8 cellular contexts compared by ENCODE assay signal in genomic region chr12:121240484-121241202, GRCh38. TPM values are rescaled to one million over a fixed set of nuclear protein-coding genes. Genes with fewer than 3 reads are reported as not detected.
DNase-seq lines count a peak whose midpoint lies in the region; ATAC-seq, FAIRE-seq and TF ChIP-seq lines count a peak whose summit lies in the region.

No MANE protein-coding gene starts in this region.

- peak overlapping the region; percentile 76 for H3K27ac Mint-ChIP-seq in activated CD4-positive, alpha-beta T cell treated with anti-CD3 and anti-CD28 coated beads, Interleukin-2, amount 10 ng/mL, durations not matched to agents 24 days and 14 days
- H3K27ac Mint-ChIP-seq in naive thymus-derived CD8-positive, alpha-beta T cell = peak overlapping the region; percentile 99 to 100 (median 100)
- H3K27ac Mint-ChIP-seq in stimulated activated memory B cell treated with anti-CD40 and anti-IgM and Interleukin-4, amounts not matched to agents 10 μg/mL and 1 μg/mL and 100 μg/mL, for 72 hours = peak overlapping the region; percentile 84
- no peak overlapping the region for H3K27ac Mint-ChIP-seq in glutamatergic neuron (ENCODE audit: unreplicated experiment)

- peak; percentile 90 to 92 for ATAC-seq in naive thymus-derived CD8-positive, alpha-beta T cell
- ATAC-seq in stimulated activated memory B cell treated with anti-CD40 and anti-IgM and Interleukin-4, amounts not matched to agents 10 μg/mL and 1 μg/mL and 100 μg/mL, for 72 hours = peak; percentile 79

- TF ChIP-seq CTCF in GM10248 (IDR thresholded peaks at IDR 0.05; ENCODE audit: control extremely low read depth, extremely low read depth, low read depth, missing control alignments) (no peak), WERI-Rb-1 (IDR thresholded peaks at IDR 0.05; ENCODE audit: low read depth, low read length) (no peak), glutamatergic neuron (IDR thresholded peaks at IDR 0.05; ENCODE audit: partially characterized antibody, unreplicated experiment) (no peak)

- POLR2A ChIA-PET in GM10248 (lab: Yijun Ruan, JAX) = interaction anchor here (1.6 kb wide), 1 partner anchor 9 kb away, joined by 4 read pairs; no protein-coding TSS in a partner anchor
- POLR2A ChIA-PET in naive thymus-derived CD8-positive, alpha-beta T cell (lab: Charles Lee) = interaction anchor here (0.6 to 4.2 kb wide), 12 partner anchors 8 to 561 kb away, joined by 3 to 47 read pairs (median 4); partner anchors contain the start of genes CAMKK2, P2RX4 and RNF34

- H3K9me3 Mint-ChIP-seq in activated CD4-positive, alpha-beta T cell treated with anti-CD3 and anti-CD28 coated beads, Interleukin-2, amount 10 ng/mL, durations not matched to agents 24 days and 14 days = no peaks in the 10 kb centered on the region
- H3K9me3 Mint-ChIP-seq in naive thymus-derived CD8-positive, alpha-beta T cell = no peaks in the 10 kb centered on the region
- no peaks in the 10 kb centered on the region for H3K9me3 Mint-ChIP-seq in stimulated activated memory B cell treated with anti-CD40 and anti-IgM and Interleukin-4, amounts not matched to agents 10 μg/mL and 1 μg/mL and 100 μg/mL, for 72 hours
- H3K9me3 Mint-ChIP-seq in glutamatergic neuron (ENCODE audit: unreplicated experiment) = peaks cover 2% of the 10 kb centered on the region

- CTCF ChIA-PET in GM10248 (lab: Yijun Ruan, JAX) = interaction anchor here (0.7 to 4.6 kb wide), 5 partner anchors 11 to 29 kb away, joined by 3 to 40 read pairs (median 5); no protein-coding TSS in a partner anchor

- no peaks in the 10 kb centered on the region for H3K9me3 ChIP-seq in duodenal mucosa (ENCODE audit: control insufficient read depth in 1 of 2, low read length in 2 of 2)
- H3K9me3 ChIP-seq in WERI-Rb-1 (ENCODE audit: severe bottlenecking) = no peaks in the 10 kb centered on the region

- H3K27ac ChIP-seq in duodenal mucosa (ENCODE audit: low read depth, low read length) (peak overlapping the region; percentile 26), WERI-Rb-1 (no peak overlapping the region)

- FAIRE-seq in urothelium cell line (lab: Jason Lieb, UNC) = no peak

- intact Hi-C loops in activated CD4-positive, alpha-beta T cell treated with anti-CD3 and anti-CD28 coated beads, Interleukin-2, amount 10 ng/mL, durations not matched to agents 24 days and 14 days (cut with micrococcal nuclease) = no loop called here

- peak; percentile 61 for DNase-seq in GM10248 (ENCODE audit: extremely low spot score)
- peak; percentile 95 for DNase-seq in activated CD4-positive, alpha-beta T cell treated with anti-CD3 and anti-CD28 coated beads, Interleukin-2, amount 10 ng/mL, durations not matched to agents 24 days and 14 days
- peak; percentile 84 to 99 (median 98) for DNase-seq in naive thymus-derived CD8-positive, alpha-beta T cell
- DNase-seq in WERI-Rb-1 = no peak
- no peak for DNase-seq in urothelium cell line (ENCODE audit: low spot score)
- DNase-seq in glutamatergic neuron = no peak

- peak overlapping the region; percentile 67 for H3K4me3 Mint-ChIP-seq in activated CD4-positive, alpha-beta T cell treated with anti-CD3 and anti-CD28 coated beads, Interleukin-2, amount 10 ng/mL, durations not matched to agents 24 days and 14 days
- peak overlapping the region; percentile 79 to 91 (median 87) for H3K4me3 Mint-ChIP-seq in naive thymus-derived CD8-positive, alpha-beta T cell
- peak overlapping the region; percentile 60 for H3K4me3 Mint-ChIP-seq in stimulated activated memory B cell treated with anti-CD40 and anti-IgM and Interleukin-4, amounts not matched to agents 10 μg/mL and 1 μg/mL and 100 μg/mL, for 72 hours
- no peak overlapping the region for H3K4me3 Mint-ChIP-seq in glutamatergic neuron (ENCODE audit: unreplicated experiment)

- H3K27me3 Mint-ChIP-seq in activated CD4-positive, alpha-beta T cell treated with anti-CD3 and anti-CD28 coated beads, Interleukin-2, amount 10 ng/mL, durations not matched to agents 24 days and 14 days = no peaks in the 10 kb centered on the region
- H3K27me3 Mint-ChIP-seq in naive thymus-derived CD8-positive, alpha-beta T cell = no peaks in the 10 kb centered on the region
- no peaks in the 10 kb centered on the region for H3K27me3 Mint-ChIP-seq in stimulated activated memory B cell treated with anti-CD40 and anti-IgM and Interleukin-4, amounts not matched to agents 10 μg/mL and 1 μg/mL and 100 μg/mL, for 72 hours
- H3K27me3 Mint-ChIP-seq in glutamatergic neuron (ENCODE audit: unreplicated experiment) = peaks cover 2% of the 10 kb centered on the region

- H3K9ac ChIP-seq in duodenal mucosa (ENCODE audit: low read depth in 1 of 2, low read length in 2 of 2) = peak overlapping the region in 1 of 2 donors; percentile 35

- H3K36me3 ChIP-seq in duodenal mucosa (ENCODE audit: control insufficient read depth in 1 of 2, insufficient read depth in 2 of 2, low read length in 2 of 2) (peaks cover 23 to 58% of the 10 kb centered on the region in 2 donors), WERI-Rb-1 (peaks cover 9% of the 10 kb centered on the region)

- peaks cover 46% of the 10 kb centered on the region for H3K36me3 Mint-ChIP-seq in activated CD4-positive, alpha-beta T cell treated with anti-CD3 and anti-CD28 coated beads, Interleukin-2, amount 10 ng/mL, durations not matched to agents 24 days and 14 days (ENCODE audit: low read depth)
- H3K36me3 Mint-ChIP-seq in naive thymus-derived CD8-positive, alpha-beta T cell = peaks cover 0 to 4% (median 0%) of the 10 kb centered on the region in 3 donors
- peaks cover 26% of the 10 kb centered on the region for H3K36me3 Mint-ChIP-seq in stimulated activated memory B cell treated with anti-CD40 and anti-IgM and Interleukin-4, amounts not matched to agents 10 μg/mL and 1 μg/mL and 100 μg/mL, for 72 hours
- peaks cover 4% of the 10 kb centered on the region for H3K36me3 Mint-ChIP-seq in glutamatergic neuron (ENCODE audit: unreplicated experiment)

- peaks cover 14 to 16% of the 10 kb centered on the region in 2 donors for H3K4me1 ChIP-seq in duodenal mucosa (ENCODE audit: control insufficient read depth in 1 of 2, insufficient read depth in 2 of 2, low read length in 2 of 2)

- H3K4me3 ChIP-seq in duodenal mucosa (ENCODE audit: low read depth in 1 of 2, low read length in 2 of 2) (peak overlapping the region in 1 of 2 donors; percentile 36), WERI-Rb-1 (ENCODE audit: low read depth, low read length) (no peak overlapping the region)

- H3K27me3 ChIP-seq in duodenal mucosa (ENCODE audit: control insufficient read depth in 1 of 2, insufficient read depth in 2 of 2, low read length in 2 of 2) = no peaks in the 10 kb centered on the region
- H3K27me3 ChIP-seq in WERI-Rb-1 (ENCODE audit: insufficient read depth, low read depth, severe bottlenecking) = no peaks in the 10 kb centered on the region

- H3K4me1 Mint-ChIP-seq in activated CD4-positive, alpha-beta T cell treated with anti-CD3 and anti-CD28 coated beads, Interleukin-2, amount 10 ng/mL, durations not matched to agents 24 days and 14 days = peaks cover 34% of the 10 kb centered on the region
- peaks cover 15 to 57% (median 49%) of the 10 kb centered on the region in 4 donors for H3K4me1 Mint-ChIP-seq in naive thymus-derived CD8-positive, alpha-beta T cell
- H3K4me1 Mint-ChIP-seq in stimulated activated memory B cell treated with anti-CD40 and anti-IgM and Interleukin-4, amounts not matched to agents 10 μg/mL and 1 μg/mL and 100 μg/mL, for 72 hours = peaks cover 27% of the 10 kb centered on the region
- peaks cover 4% of the 10 kb centered on the region for H3K4me1 Mint-ChIP-seq in glutamatergic neuron (ENCODE audit: low read depth, unreplicated experiment)

RNA-seq across cellular contexts. Expression of gene P2RX4, which starts 30.7 kb away (rescaled TPM):
- 20.9 and 25.9 TPM in 2 replicates for total RNA-seq in activated CD4-positive, alpha-beta T cell treated with anti-CD3 and anti-CD28 coated beads, Interleukin-2, amount 10 ng/mL, durations not matched to agents 24 days and 14 days
- total RNA-seq in naive thymus-derived CD8-positive, alpha-beta T cell = 10 to 100 TPM; 29.8 to 36.0 TPM
- polyA plus RNA-seq in naive thymus-derived CD8-positive, alpha-beta T cell = 10 to 100 TPM; 27.8 to 33.8 (median 29.3) TPM
- 3.7 TPM for total RNA-seq in glutamatergic neuron (ENCODE audit: unreplicated experiment)

RNA-seq across cellular contexts. Expression of gene CAMKK2, which starts 55.9 kb away (rescaled TPM):
- total RNA-seq in activated CD4-positive, alpha-beta T cell treated with anti-CD3 and anti-CD28 coated beads, Interleukin-2, amount 10 ng/mL, durations not matched to agents 24 days and 14 days = 37.4 and 38.2 TPM in 2 replicates
- total RNA-seq in naive thymus-derived CD8-positive, alpha-beta T cell = 10 to 100 TPM; 14.1 to 15.1 TPM
- polyA plus RNA-seq in naive thymus-derived CD8-positive, alpha-beta T cell = 10 to 100 TPM; 10.0 to 15.5 (median 14.0) TPM
- total RNA-seq in glutamatergic neuron (ENCODE audit: unreplicated experiment) = 50.2 TPM

Comparison
In these comparisons a context has a peak if more than half of its experiments do, and no peak if none do; other contexts are left out.
1. DNase-seq: peak in GM10248 (single experiment), activated CD4-positive, alpha-beta T cell treated with anti-CD3 and anti-CD28 coated beads, Interleukin-2, amount 10 ng/mL, durations not matched to agents 24 days and 14 days (single experiment) and naive thymus-derived CD8-positive, alpha-beta T cell (10 of 10); none in WERI-Rb-1 (single experiment), urothelium cell line (single experiment) and glutamatergic neuron (single experiment).